Comparison of ENCODE assay signal across 8 cellular contexts in the genomic region with DNA sequence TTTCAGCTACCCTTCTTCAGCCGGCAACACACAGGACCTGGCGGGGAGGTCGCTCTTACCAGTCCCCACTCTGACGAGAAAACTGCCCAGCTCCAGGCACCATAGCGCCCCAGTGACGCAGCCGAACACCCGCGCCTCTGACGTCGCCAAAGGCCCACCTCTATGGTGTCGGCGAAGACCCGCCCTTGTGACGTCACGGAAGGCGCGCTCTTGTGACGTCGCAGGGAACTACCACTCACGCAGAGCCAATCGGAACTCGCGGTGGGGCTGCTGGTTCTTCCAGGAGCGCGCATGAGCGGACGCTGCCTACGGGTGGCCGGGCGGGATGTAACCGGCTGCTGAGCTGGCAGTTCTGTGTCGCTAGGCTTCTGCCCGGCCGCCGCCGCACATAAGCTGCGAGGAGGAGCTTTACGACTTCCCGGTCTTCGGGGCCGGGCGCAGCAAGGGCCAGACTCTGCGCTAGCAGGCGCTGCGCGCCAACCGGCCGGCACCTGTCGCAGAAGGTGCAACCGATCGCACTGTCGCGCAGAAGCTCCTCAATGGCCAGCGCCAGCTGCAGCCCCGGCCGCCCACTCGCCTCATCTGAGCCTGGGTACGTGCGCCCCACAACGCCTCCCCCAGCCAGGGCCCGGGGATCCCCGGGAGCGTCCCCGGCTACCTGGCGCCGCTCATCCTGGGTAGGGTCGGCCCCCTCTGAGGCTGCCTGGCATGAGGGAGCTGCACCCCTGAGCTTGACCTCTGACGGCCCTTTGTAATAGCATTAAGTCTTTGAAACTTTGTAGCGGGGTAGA.
DNase-seq lines count a peak whose midpoint lies in the region; ATAC-seq and TF ChIP-seq lines count a peak whose summit lies in the region.
"Not testable (repeated sequence)": the region's sequence is repeated elsewhere in the genome, so short reads cannot be mapped to it uniquely, and the experiment has no call there.

No MANE protein-coding gene starts in this region.

- intact Hi-C loops in CD14-positive monocyte (cut with micrococcal nuclease); right lobe of liver (cut with DNase I): not testable (repeated sequence)
- intact Hi-C loops in dorsolateral prefrontal cortex (cut with DNase I) = loop anchor here (5.0 to 10.0 kb wide), 2 partner anchors 122 to 145 kb away; a partner anchor contains a TSS

- DNase-seq in CD14-positive monocyte (ENCODE audit: low spot score) (peak; percentile 100), NCI-H748 treated with DMSO at 0.1 percent for 48 hours (lab: John Stamatoyannopoulos, UW) (peak; percentile 75), dorsolateral prefrontal cortex (peak; percentile 100), right lobe of liver (peak; percentile 100)
- DNase-seq in activated CD4-positive, alpha-beta T cell treated with anti-CD3 and anti-CD28 coated beads, Interleukin-2, amount 50 U/mL, for 4 hours = peak; percentile 100
- DNase-seq in stimulated activated CD4-positive, alpha-beta T cell treated with anti-CD3 and anti-CD28 coated beads, Interleukin-4, amount 100 ng/mL, for 24 hours = peak; percentile 100

- 0% methylated on average over 5 of the region's 70 CpGs for WGBS in right lobe of liver (ENCODE audit: insufficient coverage, low coverage, low lambda C conversion rate, missing lambda C conversion rate)

- H3K36me3 ChIP-seq in right lobe of liver = not testable (repeated sequence)

- not testable (repeated sequence) for H3K9me3 ChIP-seq in right lobe of liver

- H3K4me1 ChIP-seq in right lobe of liver = not testable (repeated sequence)

- H3K9me3 Mint-ChIP-seq in CD14-positive monocyte = not testable (repeated sequence)

- peak overlapping the region; percentile 2 to 92 (median 82) for H3K27ac ChIP-seq in dorsolateral prefrontal cortex
- H3K27ac ChIP-seq in right lobe of liver = peak overlapping the region; percentile 76 to 85 (median 80)

- not testable (repeated sequence) for H3K27me3 Mint-ChIP-seq in CD14-positive monocyte (ENCODE audit: low read depth in 3 of 3)

- H3K27ac Mint-ChIP-seq in CD14-positive monocyte = peak overlapping the region; percentile 99 to 100 (median 99)

- not testable (repeated sequence) for H3K36me3 Mint-ChIP-seq in CD14-positive monocyte

- peak overlapping the region; percentile 51 to 90 (median 74) for H3K4me3 ChIP-seq in dorsolateral prefrontal cortex
- peak overlapping the region; percentile 51 to 68 (median 54) for H3K4me3 ChIP-seq in right lobe of liver

- not testable (repeated sequence) for H3K4me1 Mint-ChIP-seq in CD14-positive monocyte

- peak; percentile 81 for TF ChIP-seq POLR2A in right lobe of liver (IDR thresholded peaks at IDR 0.05)

- ATAC-seq in GM19397 (IDR thresholded peaks at IDR 0.05; ENCODE audit: unreplicated experiment) (peak; percentile 100), HG03565 (IDR thresholded peaks at IDR 0.05; ENCODE audit: unreplicated experiment) (peak; percentile 100), right lobe of liver (peak; percentile 100)

- peak overlapping the region; percentile 86 to 94 for H3K4me3 Mint-ChIP-seq in CD14-positive monocyte

- not testable (repeated sequence) for TF ChIP-seq CTCF in CD14-positive monocyte (IDR thresholded peaks at IDR 0.05)
- TF ChIP-seq CTCF in dorsolateral prefrontal cortex (IDR thresholded peaks at IDR 0.05 in 54 of 56, conservative IDR thresholded peaks at IDR 0.05 in 2 of 56; ENCODE audit: low read depth in 1 of 56, partially characterized antibody in 56 of 56) = peak in 11 of 56 donors; percentile 5 to 34 (median 22)
- TF ChIP-seq CTCF in right lobe of liver (IDR thresholded peaks at IDR 0.05) = peak in 1 of 4 donors; percentile 11

- not testable (repeated sequence) for H3K27me3 ChIP-seq in dorsolateral prefrontal cortex, right lobe of liver

Comparison
In these comparisons a context has a peak if more than half of its experiments do, and no peak if none do; other contexts are left out.
1. Peak in every context shown above with its lines: DNase-seq, ATAC-seq, H3K4me3 ChIP-seq and H3K27ac ChIP-seq.